ENCODE assay signal across 11 cellular contexts in the genomic region with DNA sequence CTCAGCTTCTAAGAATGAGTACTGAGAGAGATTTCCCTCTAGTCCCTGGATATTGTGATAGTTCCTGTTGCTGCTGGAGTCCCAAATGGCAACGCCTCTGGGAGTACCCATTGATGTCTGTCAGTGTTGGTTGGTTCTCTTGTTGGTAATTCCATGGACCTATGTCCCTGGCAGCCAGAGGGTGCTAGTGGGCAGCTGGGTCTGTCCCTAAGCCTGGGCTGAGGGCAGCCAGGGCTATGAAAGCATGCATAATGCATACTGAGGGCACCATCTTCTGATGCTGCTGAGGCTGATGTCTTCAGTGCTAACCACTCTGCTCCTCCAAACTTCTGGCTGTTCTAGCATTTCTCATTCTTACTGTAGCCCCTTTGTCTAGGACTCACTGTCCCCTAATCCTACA. TPM values are rescaled to one million over a fixed set of nuclear protein-coding genes. Genes with fewer than 3 reads are reported as not detected.
DNase-seq lines count a peak whose midpoint lies in the region; FAIRE-seq and TF ChIP-seq lines count a peak whose summit lies in the region.
"Had no signal": no experiment of that assay in that cellular context is flagged by ENCODE, and none has a peak within 500 bp of the region (broad histone marks: within the 10 kb centered on the region; RNA-seq: fewer than 3 reads in every experiment).

No MANE protein-coding gene starts in this region.

- no peak overlapping the region for H3K9ac ChIP-seq in keratinocyte (ENCODE audit: control insufficient read depth, extremely low read depth, insufficient read depth, low read length)

- H2AFZ ChIP-seq in keratinocyte (ENCODE audit: control insufficient read depth, low read length): no peak overlapping the region

- no peak overlapping the region for H3K4me2 ChIP-seq in keratinocyte (ENCODE audit: control insufficient read depth, extremely low read depth, insufficient read depth, low read depth, low read length)

- H3K4me1 ChIP-seq in keratinocyte (ENCODE audit: control insufficient read depth, extremely low read depth, insufficient read depth, low read length) (no peaks in the 10 kb centered on the region), spleen (no peaks in the 10 kb centered on the region), ascending aorta (no peaks in the 10 kb centered on the region)
- H3K4me1 ChIP-seq: sigmoid colon had no signal

- 38 to 100% (median 80%) methylated on average over 1 of the region's 1 CpG for WGBS in spleen, 5 donors

- no peaks in the 10 kb centered on the region for H4K20me1 ChIP-seq in keratinocyte (ENCODE audit: control insufficient read depth, extremely low read depth, insufficient read depth, low read length)

- FAIRE-seq in keratinocyte (lab: Jason Lieb, UNC): peak; percentile 13

- no peak overlapping the region for H3K27ac ChIP-seq in keratinocyte (ENCODE audit: control insufficient read depth, insufficient read depth, low read length)
- H3K27ac ChIP-seq in spleen: no peak overlapping the region
- no peak overlapping the region for H3K27ac ChIP-seq in ascending aorta
- H3K27ac ChIP-seq: sigmoid colon had no signal

- dilution Hi-C loops in keratinocyte (cut with MboI; ENCODE audit: extremely low pct_ligation_motif_present, low sequenced_read_pairs): no loop called here

- H3K27me3 ChIP-seq in keratinocyte (ENCODE audit: control insufficient read depth, extremely low read depth, insufficient read depth, low read length) (no peaks in the 10 kb centered on the region), spleen (replicated peaks in 1 of 7) (no peaks in the 10 kb centered on the region), ascending aorta (no peaks in the 10 kb centered on the region)
- H3K27me3 ChIP-seq: sigmoid colon had no signal

- DNase-seq in NCI-H146 (lab: John Stamatoyannopoulos, UW) (peak; percentile 48), NCI-H146 treated with DMSO at 0.1 percent for 48 hours (lab: John Stamatoyannopoulos, UW; ENCODE audit: unreplicated experiment) (no peak), GM20000 (ENCODE audit: low spot score) (no peak), RPMI8226 (peak; percentile 41), keratinocyte (ENCODE audit: low read depth, low spot score) (no peak), spleen (no peak), SIG-M5 treated with dmso at 0.1 percent for 504 hours (lab: John Stamatoyannopoulos, UW; ENCODE audit: unreplicated experiment) (no peak), ascending aorta (ENCODE audit: low spot score in 2 of 2) (no peak)
- DNase-seq: GDM1, mesenchymal stem cell, sigmoid colon had no signal

- H3K9me3 ChIP-seq in keratinocyte (ENCODE audit: control insufficient read depth, low read depth, low read length) (no peaks in the 10 kb centered on the region), spleen (no peaks in the 10 kb centered on the region), ascending aorta (no peaks in the 10 kb centered on the region)
- H3K9me3 ChIP-seq: sigmoid colon had no signal

- TF ChIP-seq CTCF in GM20000 (IDR thresholded peaks at IDR 0.05; ENCODE audit: extremely low read depth, missing control alignments): peak; percentile 1
- peak; percentile 10 to 57 (median 12) for TF ChIP-seq CTCF in keratinocyte (optimal IDR thresholded peaks at IDR 0.05 in 1 of 3, IDR thresholded peaks at IDR 0.05 in 1 of 3, conservative IDR thresholded peaks at IDR 0.05 in 1 of 3; ENCODE audit: extremely low read depth in 1 of 3, insufficient read depth in 2 of 3, low read length in 3 of 3)
- TF ChIP-seq CTCF in spleen (IDR thresholded peaks at IDR 0.05 in 8 of 11, conservative IDR thresholded peaks at IDR 0.05 in 3 of 11): no peak
- no peak for TF ChIP-seq CTCF in ascending aorta (IDR thresholded peaks at IDR 0.05)

- no peak for TF ChIP-seq POLR2A in spleen (IDR thresholded peaks at IDR 0.05)

- no peaks in the 10 kb centered on the region for H3K36me3 ChIP-seq in keratinocyte (ENCODE audit: control insufficient read depth in 2 of 2, extremely low read depth in 1 of 2, insufficient read depth in 2 of 2, low read length in 2 of 2)
- peaks cover 0 to 11% (median 0%) of the 10 kb centered on the region in 6 donors for H3K36me3 ChIP-seq in spleen
- no peaks in the 10 kb centered on the region for H3K36me3 ChIP-seq in ascending aorta
- H3K36me3 ChIP-seq: sigmoid colon had no signal

- H3K9me1 ChIP-seq in keratinocyte (ENCODE audit: control insufficient read depth, extremely low read depth, insufficient read depth, low read length): no peaks in the 10 kb centered on the region

- no peak overlapping the region for H3K4me3 ChIP-seq in keratinocyte (ENCODE audit: control insufficient read depth in 2 of 3, extremely low read depth in 1 of 3, insufficient read depth in 2 of 3, low read depth in 1 of 3, low read length in 3 of 3)
- H3K4me3 ChIP-seq in spleen: no peak overlapping the region
- no peak overlapping the region for H3K4me3 ChIP-seq in ascending aorta
- H3K4me3 ChIP-seq: sigmoid colon had no signal

- no peaks in the 10 kb centered on the region for H3K79me2 ChIP-seq in keratinocyte (ENCODE audit: control insufficient read depth, insufficient read depth, low read length)

- intact Hi-C loops in spleen (cut with DNase I; ENCODE audit: low total_unique reads) (no loop called here), ascending aorta (cut with DNase I) (no loop called here)

RNA-seq across cellular contexts. Expression of a gene that starts 35.9 kb away (rescaled TPM):
- 18.4 to 29.3 TPM (median 22.8 TPM) in 3 replicates for polyA plus RNA-seq in keratinocyte
- 29.0 TPM for polyA plus RNA-seq in keratinocyte (2011; ENCODE audit: low read depth)
- polyA plus RNA-seq in keratinocyte (2011; cell fraction: cytosol; rRNA removed): 9.9 and 14.9 TPM in 2 replicates
- polyA plus RNA-seq in keratinocyte (2011; cell fraction: nucleus; rRNA removed): 56.3 and 69.3 TPM in 2 replicates
- polyA plus RNA-seq in keratinocyte (2012; ENCODE audit: low replicate concordance): 21.3 and 25.4 TPM in 2 replicates
- polyA minus RNA-seq in keratinocyte: 5.5 to 50.9 TPM (median 24.0 TPM) in 3 replicates
- 16.3 TPM for polyA minus RNA-seq in keratinocyte (2011; cell fraction: cytosol; rRNA and poly(A)+ RNA removed)
- polyA minus RNA-seq in keratinocyte (2011; cell fraction: nucleus; rRNA and poly(A)+ RNA removed): 45.1 and 82.4 TPM in 2 replicates
- total RNA-seq in spleen: 100 to 1,000 TPM; 150 to 292 (median 192) TPM
- 10 to 100 TPM; 33.0 to 59.4 (median 46.5) TPM for polyA plus RNA-seq in spleen
- total RNA-seq in ascending aorta: 38.5 TPM

Comparison
In these comparisons a context has a peak if more than half of its experiments do, and no peak if none do; other contexts are left out.
1. DNase-seq: peak in NCI-H146 (single experiment) and RPMI8226 (single experiment); none in NCI-H146 treated with DMSO at 0.1 percent for 48 hours (single experiment), GM20000 (single experiment), keratinocyte (single experiment), spleen (single experiment), SIG-M5 treated with dmso at 0.1 percent for 504 hours (single experiment) and ascending aorta (0 of 2).
2. CTCF ChIP-seq: peak in GM20000 (single experiment) and keratinocyte (3 of 3); none in spleen (0 of 11) and ascending aorta (0 of 3).